17 cellular contexts compared by ENCODE assay signal in genomic region chr2:233140913-233141469, GRCh38.
DNase-seq lines count a peak whose midpoint lies in the region; ATAC-seq, FAIRE-seq and TF ChIP-seq lines count a peak whose summit lies in the region.
"Had no signal": no experiment of that assay in that cellular context is flagged by ENCODE, and none has a peak within 500 bp of the region (broad histone marks: within the 10 kb centered on the region; RNA-seq: fewer than 3 reads in every experiment).

No MANE protein-coding gene starts in this region.

- peaks cover 59 to 82% of the 10 kb centered on the region in 2 donors for H3K36me3 Mint-ChIP-seq in CD4-positive, alpha-beta memory T cell
- peaks cover 10 to 32% (median 23%) of the 10 kb centered on the region in 3 experiments for H3K36me3 Mint-ChIP-seq in H9 (ENCODE audit: insufficient read depth in 1 of 3, low read depth in 3 of 3)
- peaks cover 6% of the 10 kb centered on the region for H3K36me3 Mint-ChIP-seq in astrocyte (ENCODE audit: low read depth, unreplicated experiment)
- H3K36me3 Mint-ChIP-seq in naive thymus-derived CD4-positive, alpha-beta T cell = peaks cover 18 to 62% (median 42%) of the 10 kb centered on the region in 5 donors

- no peak for ATAC-seq in naive thymus-derived CD4-positive, alpha-beta T cell
- ATAC-seq in GM18519 (IDR thresholded peaks at IDR 0.05; ENCODE audit: low FRiP score, unreplicated experiment) = no peak
- ATAC-seq: left lobe of liver had no signal

- H3K4me2 ChIP-seq in H9 (ENCODE audit: insufficient read depth, insufficient read length, low read length) (peak overlapping the region; percentile 23), astrocyte (ENCODE audit: low read length) (no peak overlapping the region)

- TF ChIP-seq CTCF in H9 (conservative IDR thresholded peaks at IDR 0.05) (no peak), astrocyte (IDR thresholded peaks at IDR 0.05; ENCODE audit: insufficient read depth, low read depth, low read length) (no peak), GM10266 (IDR thresholded peaks at IDR 0.05; ENCODE audit: control insufficient read depth, insufficient read depth, low read depth, missing control alignments) (no peak)

- H2AK5ac ChIP-seq in H9 (ENCODE audit: insufficient read length, low read length) = no peak overlapping the region

- H3K79me2 ChIP-seq in H9 (ENCODE audit: insufficient read depth, low read length) = no peaks in the 10 kb centered on the region; the same call in 1 of the 2 replicates
- no peaks in the 10 kb centered on the region for H3K79me2 ChIP-seq in astrocyte (ENCODE audit: insufficient read depth, low read length)

- intact Hi-C loops in CD4-positive, alpha-beta memory T cell (cut with micrococcal nuclease) = loop anchor here (5.0 kb wide), 1 partner anchor 79 kb away; the partner anchor contains the start of gene INPP5D
- intact Hi-C loops in naive thymus-derived CD4-positive, alpha-beta T cell (cut with micrococcal nuclease) = loop anchor here in 1 of 2 donors (5.0 kb wide), 1 partner anchor 59 kb away; no protein-coding TSS in a partner anchor

- no peak for DNase-seq in CD4-positive, alpha-beta memory T cell
- DNase-seq in H9 = peak; percentile 73
- no peak for DNase-seq in astrocyte (ENCODE audit: low read depth)
- DNase-seq in naive thymus-derived CD4-positive, alpha-beta T cell = no peak
- no peak for DNase-seq in GM10266 (ENCODE audit: extremely low spot score)
- DNase-seq in iPS-NIHi11 (ENCODE audit: low spot score) = no peak
- DNase-seq: activated CD4-positive, alpha-beta T cell treated with anti-CD3 and anti-CD28 coated beads for 4 hours; activated T-cell treated with anti-CD3 and anti-CD28 coated beads, Interleukin-2, amount 50 U/mL, for 1 hour; AML-193; cerebellar nuclear complex; effector memory CD4-positive, alpha-beta T cell; NCI-H1092; NCI-H2081 treated with DMSO at 0.1 percent for 48 hours; SJCRH30; stimulated activated CD4-positive, alpha-beta T cell treated with anti-CD3 and anti-CD28 coated beads, Interleukin-4, amount 100 ng/mL, for 24 hours had no signal

- no peak overlapping the region for H4K91ac ChIP-seq in H9 (ENCODE audit: insufficient read length, low read depth, low read length)

- H3K4me3 ChIP-seq in CD4-positive, alpha-beta memory T cell (ENCODE audit: low read length in 2 of 2) = no peak overlapping the region
- H3K4me3 ChIP-seq in astrocyte (ENCODE audit: insufficient read depth, low read depth, low read length) = no peak overlapping the region
- no peak overlapping the region for H3K4me3 ChIP-seq in naive thymus-derived CD4-positive, alpha-beta T cell (ENCODE audit: low read length)
- H3K4me3 ChIP-seq: SJCRH30 had no signal

- H4K20me1 ChIP-seq in H9 (ENCODE audit: control insufficient read depth, insufficient read depth, insufficient read length) = no peaks in the 10 kb centered on the region
- no peaks in the 10 kb centered on the region for H4K20me1 ChIP-seq in astrocyte (ENCODE audit: insufficient read depth, low read length)

- H3K4me3 Mint-ChIP-seq in CD4-positive, alpha-beta memory T cell = peak overlapping the region in 2 of 8 donors; percentile 20 to 61
- peak overlapping the region; percentile 40 to 53; a peak in 3 of 5 replicates for H3K4me3 Mint-ChIP-seq in H9
- peak overlapping the region; percentile 58 for H3K4me3 Mint-ChIP-seq in astrocyte (ENCODE audit: unreplicated experiment)
- peak overlapping the region in 2 of 10 donors; percentile 30 to 49 for H3K4me3 Mint-ChIP-seq in naive thymus-derived CD4-positive, alpha-beta T cell

- H3K9ac ChIP-seq in H9 (ENCODE audit: extremely low read depth, insufficient read length, low read length) = no peak overlapping the region
- H3K9ac ChIP-seq in astrocyte (ENCODE audit: low read length) = no peak overlapping the region

- no CpG with 5 or more reads among the region's 11 CpGs for WGBS in H9 (ENCODE audit: extremely low coverage, insufficient read length, low lambda C conversion rate)

- no peaks in the 10 kb centered on the region for H3K27me3 ChIP-seq in CD4-positive, alpha-beta memory T cell (ENCODE audit: insufficient read depth, low read length)
- H3K27me3 ChIP-seq in H9 (ENCODE audit: insufficient read depth, low read length) (no peaks in the 10 kb centered on the region), astrocyte (ENCODE audit: insufficient read depth, low read length) (peaks cover 13% of the 10 kb centered on the region)
- H3K27me3 ChIP-seq in naive thymus-derived CD4-positive, alpha-beta T cell (ENCODE audit: control insufficient read depth in 2 of 2, insufficient read depth in 2 of 2, low read length in 2 of 2) = no peaks in the 10 kb centered on the region
- H3K27me3 ChIP-seq: SJCRH30 had no signal

- no peaks in the 10 kb centered on the region for H3K9me3 ChIP-seq in CD4-positive, alpha-beta memory T cell (ENCODE audit: control insufficient read depth in 1 of 2, low read length in 2 of 2)
- H3K9me3 ChIP-seq in H9 (ENCODE audit: control insufficient read depth, low read depth, low read length) (no peaks in the 10 kb centered on the region), astrocyte (ENCODE audit: insufficient read depth, low read depth, low read length) (peaks cover 5% of the 10 kb centered on the region)
- no peaks in the 10 kb centered on the region for H3K9me3 ChIP-seq in naive thymus-derived CD4-positive, alpha-beta T cell (ENCODE audit: control insufficient read depth in 2 of 3, low read length in 3 of 3)
- H3K9me3 ChIP-seq: SJCRH30 had no signal

- H3K27me3 Mint-ChIP-seq in CD4-positive, alpha-beta memory T cell = no peaks in the 10 kb centered on the region
- no peaks in the 10 kb centered on the region for H3K27me3 Mint-ChIP-seq in H9 (ENCODE audit: low read depth)
- H3K27me3 Mint-ChIP-seq in astrocyte (ENCODE audit: low read depth, unreplicated experiment) = peaks cover 11% of the 10 kb centered on the region
- no peaks in the 10 kb centered on the region for H3K27me3 Mint-ChIP-seq in naive thymus-derived CD4-positive, alpha-beta T cell

- no peak overlapping the region for H2BK20ac ChIP-seq in H9 (ENCODE audit: low read depth, low read length, poor library complexity, severe bottlenecking)

- no peak for FAIRE-seq in astrocyte (lab: Jason Lieb, UNC)

- peak overlapping the region in 6 of 7 donors; percentile 55 to 90 (median 61) for H3K27ac Mint-ChIP-seq in CD4-positive, alpha-beta memory T cell
- H3K27ac Mint-ChIP-seq in H9 (peak overlapping the region; percentile 63 to 95 (median 93); a peak in 6 of 7 replicates), astrocyte (ENCODE audit: unreplicated experiment) (no peak overlapping the region)
- peak overlapping the region in 8 of 9 donors; percentile 43 to 90 (median 76) for H3K27ac Mint-ChIP-seq in naive thymus-derived CD4-positive, alpha-beta T cell

- H4K8ac ChIP-seq in H9 (replicated peaks; ENCODE audit: insufficient read length, low read depth, low read length) = no peak overlapping the region

- H2AFZ ChIP-seq in H9 (ENCODE audit: low read length) (no peak overlapping the region), astrocyte (ENCODE audit: low read depth, low read length) (no peak overlapping the region)

- H3T11ph ChIP-seq in H9 (ENCODE audit: low read length) = no peak overlapping the region

- H2BK120ac ChIP-seq in H9 (ENCODE audit: low read depth, low read length, poor library complexity, severe bottlenecking) = no peak overlapping the region

- no peak overlapping the region for H2BK12ac ChIP-seq in H9 (ENCODE audit: insufficient read length, low read depth, low read length)

- H3K23ac ChIP-seq in H9 (ENCODE audit: insufficient read length, low read depth, low read length) = no peak overlapping the region

- no peak overlapping the region for H2BK15ac ChIP-seq in H9 (ENCODE audit: low read depth, low read length)

- H3K23me2 ChIP-seq in H9 (ENCODE audit: insufficient read length, low read depth, low read length, poor library complexity, severe bottlenecking) = no peaks in the 10 kb centered on the region

- no peak overlapping the region for H3K14ac ChIP-seq in H9 (ENCODE audit: insufficient read depth, low read length)

- H3K79me1 ChIP-seq in H9 (ENCODE audit: insufficient read depth, low read depth, low read length, poor library complexity, severe bottlenecking) = no peaks in the 10 kb centered on the region

- no peak overlapping the region for H3K56ac ChIP-seq in H9 (ENCODE audit: insufficient read length, low read depth, low read length)

- POLR2A ChIA-PET in CD4-positive, alpha-beta memory T cell (lab: Charles Lee; ENCODE audit: partially characterized antibody) = no interaction called here
- POLR2A ChIA-PET in naive thymus-derived CD4-positive, alpha-beta T cell (lab: Charles Lee) = no interaction called here

- no peak overlapping the region for H2BK5ac ChIP-seq in H9 (ENCODE audit: insufficient read length, low read length)

- no peak overlapping the region for H3K27ac ChIP-seq in CD4-positive, alpha-beta memory T cell (ENCODE audit: low read depth, low read length)
- H3K27ac ChIP-seq in H9 (ENCODE audit: insufficient read length, low read depth, low read length) (peak overlapping the region; percentile 48), astrocyte (ENCODE audit: low read depth, low read length) (no peak overlapping the region)
- no peak overlapping the region for H3K27ac ChIP-seq in naive thymus-derived CD4-positive, alpha-beta T cell (ENCODE audit: low read depth, low read length)
- H3K27ac ChIP-seq: SJCRH30 had no signal

- no peaks in the 10 kb centered on the region for H3K9me3 Mint-ChIP-seq in CD4-positive, alpha-beta memory T cell
- H3K9me3 Mint-ChIP-seq in H9 = peaks cover 15 to 21% of the 10 kb centered on the region in 2 experiments
- peaks cover 9% of the 10 kb centered on the region for H3K9me3 Mint-ChIP-seq in astrocyte (ENCODE audit: unreplicated experiment)
- peaks cover 0 to 9% (median 0%) of the 10 kb centered on the region in 11 donors for H3K9me3 Mint-ChIP-seq in naive thymus-derived CD4-positive, alpha-beta T cell

- peaks cover 25% of the 10 kb centered on the region for H3K4me1 ChIP-seq in CD4-positive, alpha-beta memory T cell (ENCODE audit: insufficient read depth, low read length)
- H3K4me1 ChIP-seq in H9 (ENCODE audit: insufficient read depth, low read length) = peaks cover 5% of the 10 kb centered on the region; the same call in 1 of the 2 replicates
- H3K4me1 ChIP-seq in astrocyte (ENCODE audit: insufficient read depth, low read length) = no peaks in the 10 kb centered on the region
- peaks cover 8 to 19% of the 10 kb centered on the region in 2 donors for H3K4me1 ChIP-seq in naive thymus-derived CD4-positive, alpha-beta T cell (ENCODE audit: control insufficient read depth in 2 of 2, insufficient read depth in 2 of 2, low read length in 2 of 2)
- H3K4me1 ChIP-seq: SJCRH30 had no signal

- H3K4ac ChIP-seq in H9 (ENCODE audit: low read depth, low read length) = no peak overlapping the region

- H4K5ac ChIP-seq in H9 (ENCODE audit: insufficient read length, low read depth, low read length) = no peak overlapping the region

- H3K4me1 Mint-ChIP-seq in CD4-positive, alpha-beta memory T cell = peaks cover 35 to 46% (median 45%) of the 10 kb centered on the region in 4 donors
- H3K4me1 Mint-ChIP-seq in H9 (peaks cover 51 to 61% of the 10 kb centered on the region in 2 experiments), astrocyte (ENCODE audit: low read depth, unreplicated experiment) (peaks cover 10% of the 10 kb centered on the region)
- peaks cover 30 to 48% (median 41%) of the 10 kb centered on the region in 7 donors for H3K4me1 Mint-ChIP-seq in naive thymus-derived CD4-positive, alpha-beta T cell

- no peak overlapping the region for H3K18ac ChIP-seq in H9 (ENCODE audit: insufficient read length, low read depth, low read length)

- CTCF ChIA-PET in CD4-positive, alpha-beta memory T cell (lab: Charles Lee; ENCODE audit: partially characterized antibody) = no interaction called here
- CTCF ChIA-PET in naive thymus-derived CD4-positive, alpha-beta T cell (lab: Charles Lee) = no interaction called here

- peaks cover 48% of the 10 kb centered on the region for H3K36me3 ChIP-seq in CD4-positive, alpha-beta memory T cell (ENCODE audit: insufficient read depth, low read length)
- H3K36me3 ChIP-seq in astrocyte (ENCODE audit: insufficient read depth, low read length) = no peaks in the 10 kb centered on the region
- H3K36me3 ChIP-seq in naive thymus-derived CD4-positive, alpha-beta T cell (ENCODE audit: control insufficient read depth in 2 of 3, insufficient read depth in 3 of 3, low read length in 3 of 3) = peaks cover 0 to 74% (median 35%) of the 10 kb centered on the region in 3 experiments
- H3K36me3 ChIP-seq: SJCRH30 had no signal
